ENCODE assay signal across 8 cellular contexts in genomic region chr13:21670006-21670882, GRCh38. TPM values are rescaled to one million over a fixed set of nuclear protein-coding genes. Genes with fewer than 3 reads are reported as not detected.
DNase-seq lines count a peak whose midpoint lies in the region; ATAC-seq and TF ChIP-seq lines count a peak whose summit lies in the region.
"Had no signal": no experiment of that assay in that cellular context is flagged by ENCODE, and none has a peak within 500 bp of the region (broad histone marks: within the 10 kb centered on the region; RNA-seq: fewer than 3 reads in every experiment).

No MANE protein-coding gene starts in this region.

- no peak overlapping the region for H3K27ac Mint-ChIP-seq in HFFc6
- peak overlapping the region; percentile 53 for H3K27ac Mint-ChIP-seq in activated CD4-positive, alpha-beta T cell treated with anti-CD3 and anti-CD28 coated beads for 36 hours

- H3K27ac ChIP-seq in lower lobe of right lung = peak overlapping the region; percentile 49

- 0 out of 2 replicates have a peak, but pooled peaks have one; percentile 14 for TF ChIP-seq CTCF in GM12875 (IDR thresholded peaks at IDR 0.05; ENCODE audit: borderline replicate concordance, insufficient read depth, low read depth, low read length)
- 0 out of 2 replicates have a peak, but pooled peaks have one; percentile 15 for TF ChIP-seq CTCF in HFFc6 (IDR thresholded peaks at IDR 0.05)
- TF ChIP-seq CTCF in lower lobe of right lung (IDR thresholded peaks at IDR 0.05) = no peak

- CTCF ChIA-PET in activated CD4-positive, alpha-beta T cell treated with anti-CD3 and anti-CD28 coated beads for 36 hours (lab: Charles Lee) = interaction anchor here (0.6 to 2.0 kb wide), 4 partner anchors 11 to 564 kb away, joined by 4 to 5 read pairs (median 4); no protein-coding TSS in a partner anchor

- POLR2A ChIA-PET in activated CD4-positive, alpha-beta T cell treated with anti-CD3 and anti-CD28 coated beads for 36 hours (lab: Charles Lee) = no interaction called here

- H3K9me3 Mint-ChIP-seq in HFFc6 = no peaks in the 10 kb centered on the region; the same call in 1 of the 2 replicates
- no peaks in the 10 kb centered on the region for H3K9me3 Mint-ChIP-seq in activated CD4-positive, alpha-beta T cell treated with anti-CD3 and anti-CD28 coated beads for 36 hours (ENCODE audit: low read depth)

- H3K27me3 Mint-ChIP-seq in HFFc6 (ENCODE audit: insufficient read depth) = peaks cover 41% of the 10 kb centered on the region
- peaks cover 39% of the 10 kb centered on the region for H3K27me3 Mint-ChIP-seq in activated CD4-positive, alpha-beta T cell treated with anti-CD3 and anti-CD28 coated beads for 36 hours

- peaks cover 39% of the 10 kb centered on the region for H3K4me1 ChIP-seq in lower lobe of right lung

- DNase-seq in HFFc6 = peak; percentile 5
- peak; percentile 57 for DNase-seq in NCI-H1092 (lab: John Stamatoyannopoulos, UW)
- DNase-seq in activated CD4-positive, alpha-beta T cell treated with anti-CD3 and anti-CD28 coated beads for 36 hours = peak; percentile 73
- peak; percentile 60 for DNase-seq in dermis blood vessel endothelial cell
- peak; percentile 62 for DNase-seq in lower lobe of right lung
- DNase-seq in stimulated activated CD8-positive, alpha-beta memory T cell treated with anti-CD3 and anti-CD28 coated beads, Interleukin-4, amount 100 ng/mL, for 4 hours (ENCODE audit: low read depth in 2 of 2, low spot score in 1 of 2) = peak; percentile 32 to 59

- no peaks in the 10 kb centered on the region for H3K36me3 Mint-ChIP-seq in HFFc6 (ENCODE audit: low read depth)
- no peaks in the 10 kb centered on the region for H3K36me3 Mint-ChIP-seq in activated CD4-positive, alpha-beta T cell treated with anti-CD3 and anti-CD28 coated beads for 36 hours (ENCODE audit: low read depth)

- peaks cover 58% of the 10 kb centered on the region for H3K27me3 ChIP-seq in lower lobe of right lung (ENCODE audit: low read depth)

- no peaks in the 10 kb centered on the region for H3K36me3 ChIP-seq in lower lobe of right lung

- H3K4me1 Mint-ChIP-seq in HFFc6 (ENCODE audit: low read depth) = peaks cover 22% of the 10 kb centered on the region
- H3K4me1 Mint-ChIP-seq in activated CD4-positive, alpha-beta T cell treated with anti-CD3 and anti-CD28 coated beads for 36 hours = peaks cover 40% of the 10 kb centered on the region

- peak; percentile 8 for ATAC-seq in activated CD4-positive, alpha-beta T cell treated with anti-CD3 and anti-CD28 coated beads for 36 hours
- peak; percentile 49 to 63 for ATAC-seq in lower lobe of right lung

- intact Hi-C loops in activated CD4-positive, alpha-beta T cell treated with anti-CD3 and anti-CD28 coated beads for 36 hours (cut with DNase I, micrococcal nuclease) = loop anchor here (1.0 to 10.0 kb wide), 8 partner anchors 17 to 1905 kb away; partner anchors contain the start of genes CRYL1 (in 1 of the 2), IL17D (in 1 of the 2), MICU2 (in 1 of the 2) and TNFRSF19 (in 1 of the 2)
- intact Hi-C loops in lower lobe of right lung (cut with DNase I) = no loop called here

- H3K4me3 ChIP-seq in GM12875 (ENCODE audit: low read depth, low read length) (peak overlapping the region; percentile 51), lower lobe of right lung (peak overlapping the region; percentile 72)

- peak overlapping the region; percentile 93 for H3K4me3 Mint-ChIP-seq in HFFc6
- H3K4me3 Mint-ChIP-seq in activated CD4-positive, alpha-beta T cell treated with anti-CD3 and anti-CD28 coated beads for 36 hours = peak overlapping the region; percentile 76

- H3K9me3 ChIP-seq in lower lobe of right lung = no peaks in the 10 kb centered on the region

RNA-seq across cellular contexts. Expression of gene FGF9, which starts 0.6 kb away (rescaled TPM):
- not detected for total RNA-seq in HFFc6 (2021; fragmentation: NEBNext Ultra II Directional; extraction: Animal tissue kit (Norgen Biotek cat#: 25700))
- total RNA-seq in activated CD4-positive, alpha-beta T cell treated with anti-CD3 and anti-CD28 coated beads for 36 hours = under 1 TPM in 1 of 2 experiments, not detected in 1; 0.19 TPM
- under 0.01 TPM in 1 of 2 replicates, not detected in the other for total RNA-seq in dermis blood vessel endothelial cell
- 1.6 TPM for total RNA-seq in lower lobe of right lung
- total RNA-seq: pulmonary artery endothelial cell had no signal

Comparison
In these comparisons a context has a peak if more than half of its experiments do, and no peak if none do; other contexts are left out.
1. Peak in every context shown above with its lines: DNase-seq, ATAC-seq, H3K4me3 ChIP-seq and H3K27ac ChIP-seq.
2. DNase-seq: peak in every context shown above with its lines; median percentile 73 in activated CD4-positive, alpha-beta T cell treated with anti-CD3 and anti-CD28 coated beads for 36 hours; 62 in lower lobe of right lung; 60 in dermis blood vessel endothelial cell; 57 in NCI-H1092; 46 in stimulated activated CD8-positive, alpha-beta memory T cell treated with anti-CD3 and anti-CD28 coated beads, Interleukin-4, amount 100 ng/mL, for 4 hours; 5 in HFFc6.